Comparison of ENCODE assay signal across 16 cellular contexts in genomic region chr12:132352896-132353800, GRCh38. TPM values are rescaled to one million over a fixed set of nuclear protein-coding genes. Genes with fewer than 3 reads are reported as not detected.
"Had no signal": no experiment of that assay in that cellular context is flagged by ENCODE, and none has a peak within 500 bp of the region (broad histone marks: within the 10 kb centered on the region; RNA-seq: fewer than 3 reads in every experiment).

No MANE protein-coding gene starts in this region.

- H3K4me1 Mint-ChIP-seq: activated CD8-positive, alpha-beta memory T cell treated with anti-CD3 and anti-CD28 coated beads, Interleukin-2, amount 10 ng/mL, durations not matched to agents 7 days and 5 days; activated naive CD8-positive, alpha-beta T cell treated with anti-CD3 and anti-CD28 coated beads, Interleukin-2, amount 10 ng/mL, durations not matched to agents 7 days and 5 days; naive thymus-derived CD8-positive, alpha-beta T cell; T-helper 17 cell had no signal

- H3K27ac ChIP-seq: esophagus muscularis mucosa, upper lobe of left lung had no signal

- DNase-seq: activated CD4-positive, alpha-beta T cell treated with anti-CD3 and anti-CD28 coated beads, Interleukin-2, amount 50 U/mL, for 4 hours; activated CD4-positive, CD25-positive, alpha-beta regulatory T cell treated with anti-CD3 and anti-CD28 coated beads, Interleukin-2, amount 50 U/mL, for 72 hours; activated CD8-positive, alpha-beta memory T cell treated with anti-CD3 and anti-CD28 coated beads, Interleukin-2, amount 10 ng/mL, durations not matched to agents 7 days and 5 days; activated effector memory CD4-positive, alpha-beta T cell treated with anti-CD3 and anti-CD28 coated beads, Interleukin-2, amount 50 U/mL, for 16 hours; activated naive CD8-positive, alpha-beta T cell treated with anti-CD3 and anti-CD28 coated beads, Interleukin-2, amount 10 ng/mL, durations not matched to agents 7 days and 5 days; activated T-cell treated with anti-CD3 and anti-CD28 coated beads, Interleukin-2, amount 50 U/mL, for 24 hours; occipital lobe; stimulated activated CD4-positive, alpha-beta T cell treated with anti-CD3 and anti-CD28 coated beads, Interleukin-2, amount 100 ng/mL, for 48 hours; T-helper 17 cell had no signal

- H3K9me3 ChIP-seq: esophagus muscularis mucosa, mucosa of descending colon, upper lobe of left lung had no signal

- ATAC-seq: activated CD8-positive, alpha-beta memory T cell treated with anti-CD3 and anti-CD28 coated beads, Interleukin-2, amount 10 ng/mL, durations not matched to agents 7 days and 5 days; mucosa of descending colon; naive thymus-derived CD8-positive, alpha-beta T cell; T-helper 17 cell had no signal

- H3K27me3 ChIP-seq: upper lobe of left lung had no signal

- H3K27ac Mint-ChIP-seq: activated CD8-positive, alpha-beta memory T cell treated with anti-CD3 and anti-CD28 coated beads, Interleukin-2, amount 10 ng/mL, durations not matched to agents 7 days and 5 days; activated naive CD8-positive, alpha-beta T cell treated with anti-CD3 and anti-CD28 coated beads, Interleukin-2, amount 10 ng/mL, durations not matched to agents 7 days and 5 days; activated T-cell treated with anti-CD3 and anti-CD28 coated beads, Interleukin-2, amount 50 U/mL, for 24 hours; stimulated activated naive CD8-positive, alpha-beta T cell treated with anti-CD3 and anti-CD28 coated beads, Interleukin-15, Interleukin-2, amounts not matched to agents 100 ng/mL and 50 ng/mL, for 24 hours; T-helper 17 cell had no signal

- H3K4me3 ChIP-seq: esophagus muscularis mucosa, mucosa of descending colon, upper lobe of left lung had no signal

- H3K27me3 Mint-ChIP-seq: activated CD8-positive, alpha-beta memory T cell treated with anti-CD3 and anti-CD28 coated beads, Interleukin-2, amount 10 ng/mL, durations not matched to agents 7 days and 5 days; activated naive CD8-positive, alpha-beta T cell treated with anti-CD3 and anti-CD28 coated beads, Interleukin-2, amount 10 ng/mL, durations not matched to agents 7 days and 5 days; stimulated activated naive CD8-positive, alpha-beta T cell treated with anti-CD3 and anti-CD28 coated beads, Interleukin-15, Interleukin-2, amounts not matched to agents 100 ng/mL and 50 ng/mL, for 24 hours; T-helper 17 cell had no signal

- H3K36me3 ChIP-seq: esophagus muscularis mucosa, upper lobe of left lung had no signal

- H3K36me3 Mint-ChIP-seq: activated CD8-positive, alpha-beta memory T cell treated with anti-CD3 and anti-CD28 coated beads, Interleukin-2, amount 10 ng/mL, durations not matched to agents 7 days and 5 days; activated naive CD8-positive, alpha-beta T cell treated with anti-CD3 and anti-CD28 coated beads, Interleukin-2, amount 10 ng/mL, durations not matched to agents 7 days and 5 days; naive thymus-derived CD8-positive, alpha-beta T cell had no signal

- H3K4me3 Mint-ChIP-seq: activated CD8-positive, alpha-beta memory T cell treated with anti-CD3 and anti-CD28 coated beads, Interleukin-2, amount 10 ng/mL, durations not matched to agents 7 days and 5 days; activated naive CD8-positive, alpha-beta T cell treated with anti-CD3 and anti-CD28 coated beads, Interleukin-2, amount 10 ng/mL, durations not matched to agents 7 days and 5 days; activated T-cell treated with anti-CD3 and anti-CD28 coated beads, Interleukin-2, amount 50 U/mL, for 24 hours; naive thymus-derived CD8-positive, alpha-beta T cell; stimulated activated naive CD8-positive, alpha-beta T cell treated with anti-CD3 and anti-CD28 coated beads, Interleukin-15, Interleukin-2, amounts not matched to agents 100 ng/mL and 50 ng/mL, for 24 hours; T-helper 17 cell had no signal

- H3K4me1 ChIP-seq: upper lobe of left lung had no signal

- H3K9me3 Mint-ChIP-seq: activated naive CD8-positive, alpha-beta T cell treated with anti-CD3 and anti-CD28 coated beads, Interleukin-2, amount 10 ng/mL, durations not matched to agents 7 days and 5 days; activated T-cell treated with anti-CD3 and anti-CD28 coated beads, Interleukin-2, amount 50 U/mL, for 24 hours; naive thymus-derived CD8-positive, alpha-beta T cell; stimulated activated naive CD8-positive, alpha-beta T cell treated with anti-CD3 and anti-CD28 coated beads, Interleukin-15, Interleukin-2, amounts not matched to agents 100 ng/mL and 50 ng/mL, for 24 hours had no signal

RNA-seq across cellular contexts. Expression of gene GALNT9, which starts 23.8 kb away (rescaled TPM):
- total RNA-seq: activated CD8-positive, alpha-beta memory T cell treated with anti-CD3 and anti-CD28 coated beads, Interleukin-2, amount 10 ng/mL, durations not matched to agents 7 days and 5 days; activated naive CD8-positive, alpha-beta T cell treated with anti-CD3 and anti-CD28 coated beads, Interleukin-2, amount 10 ng/mL, durations not matched to agents 7 days and 5 days; bronchial epithelial cell; fibroblast of villous mesenchyme; naive thymus-derived CD8-positive, alpha-beta T cell; T-helper 17 cell had no signal
- polyA plus RNA-seq: naive thymus-derived CD8-positive, alpha-beta T cell had no signal
